Comparison of ENCODE assay signal across 11 cellular contexts in genomic region chr19:42465827-42466280, GRCh38. TPM values are rescaled to one million over a fixed set of nuclear protein-coding genes. Genes with fewer than 3 reads are reported as not detected.
A peak's percentile ranks its signal among the peaks of the same experiment; 100 is the strongest.
DNase-seq lines count a peak whose midpoint lies in the region; ATAC-seq, FAIRE-seq and TF ChIP-seq lines count a peak whose summit lies in the region.
"Had no signal": no experiment of that assay in that cellular context is flagged by ENCODE, and none has a peak within 500 bp of the region (broad histone marks: within the 10 kb centered on the region; RNA-seq: fewer than 3 reads in every experiment).

No MANE protein-coding gene starts in this region.

- no peaks in the 10 kb centered on the region for H3K9me3 ChIP-seq in OCI-LY1 (ENCODE audit: low read length)

- H3K4me1 ChIP-seq in OCI-LY1 (ENCODE audit: insufficient read depth, low read length, severe bottlenecking): peaks cover 73% of the 10 kb centered on the region

- TF ChIP-seq CTCF in OCI-LY1 (IDR thresholded peaks at IDR 0.05; ENCODE audit: low read length): peak; percentile 55

- no peaks in the 10 kb centered on the region for H3K27me3 ChIP-seq in OCI-LY1 (ENCODE audit: insufficient read depth, low read length)

- no peaks in the 10 kb centered on the region for H3K9me3 Mint-ChIP-seq in activated CD8-positive, alpha-beta memory T cell treated with anti-CD3 and anti-CD28 coated beads, Interleukin-2, amount 10 ng/mL, durations not matched to agents 7 days and 5 days (ENCODE audit: low read depth)
- H3K9me3 Mint-ChIP-seq: activated CD4-positive, alpha-beta memory T cell treated with anti-CD3 and anti-CD28 coated beads, Interleukin-2, amount 10 ng/mL, durations not matched to agents 7 days and 5 days; dendritic cell treated with granulocyte-macrophage colony-stimulating factor and Interleukin-4, amounts not matched to agents 40 ng/mL and 50 ng/mL, for 4 days had no signal

- DNase-seq in activated CD8-positive, alpha-beta memory T cell treated with anti-CD3 and anti-CD28 coated beads, Interleukin-2, amount 10 ng/mL, durations not matched to agents 7 days and 5 days: no peak
- DNase-seq in activated CD8-positive, alpha-beta memory T cell treated with anti-CD3 and anti-CD28 coated beads for 24 hours: no peak
- peak in 4 of 49 donors; percentile 6 to 22 (median 8) for DNase-seq in substantia nigra (lab: John Stamatoyannopoulos, UW)
- DNase-seq in activated CD4-positive, CD25-positive, alpha-beta regulatory T cell (lab: John Stamatoyannopoulos, UW): no peak
- DNase-seq in DMS 273 (lab: John Stamatoyannopoulos, UW; ENCODE audit: unreplicated experiment): no peak
- DNase-seq in frontal cortex (ENCODE audit: low spot score in 2 of 2): no peak
- DNase-seq: activated CD4-positive, alpha-beta memory T cell treated with anti-CD3 and anti-CD28 coated beads, Interleukin-2, amount 10 ng/mL, durations not matched to agents 7 days and 5 days; left cardiac atrium had no signal

- peak overlapping the region; percentile 4 for H3K27ac Mint-ChIP-seq in activated CD8-positive, alpha-beta memory T cell treated with anti-CD3 and anti-CD28 coated beads, Interleukin-2, amount 10 ng/mL, durations not matched to agents 7 days and 5 days
- H3K27ac Mint-ChIP-seq: dendritic cell treated with granulocyte-macrophage colony-stimulating factor and Interleukin-4, amounts not matched to agents 40 ng/mL and 50 ng/mL, for 4 days had no signal

- peak overlapping the region; percentile 75 for H3K9ac ChIP-seq in OCI-LY1 (ENCODE audit: low read length)

- H3K4me1 Mint-ChIP-seq in activated CD8-positive, alpha-beta memory T cell treated with anti-CD3 and anti-CD28 coated beads, Interleukin-2, amount 10 ng/mL, durations not matched to agents 7 days and 5 days: peaks cover 36% of the 10 kb centered on the region

- CTCF ChIA-PET in activated CD8-positive, alpha-beta memory T cell treated with anti-CD3 and anti-CD28 coated beads, Interleukin-2, amount 10 ng/mL, durations not matched to agents 7 days and 5 days (lab: Charles Lee): interaction anchor here (1.3 to 3.0 kb wide), 6 partner anchors 11 to 63 kb away, joined by 4 to 21 read pairs (median 10); partner anchors contain the start of gene CEACAM1

- H3K4me3 ChIP-seq in OCI-LY1 (ENCODE audit: low read depth, low read length, poor library complexity, severe bottlenecking): peak overlapping the region; percentile 18

- no peak overlapping the region for H2AFZ ChIP-seq in OCI-LY1 (ENCODE audit: low read length)

- no peaks in the 10 kb centered on the region for H3K27me3 Mint-ChIP-seq in activated CD8-positive, alpha-beta memory T cell treated with anti-CD3 and anti-CD28 coated beads, Interleukin-2, amount 10 ng/mL, durations not matched to agents 7 days and 5 days
- H3K27me3 Mint-ChIP-seq: activated CD4-positive, alpha-beta memory T cell treated with anti-CD3 and anti-CD28 coated beads, Interleukin-2, amount 10 ng/mL, durations not matched to agents 7 days and 5 days had no signal

- no peaks in the 10 kb centered on the region for H3K36me3 Mint-ChIP-seq in activated CD8-positive, alpha-beta memory T cell treated with anti-CD3 and anti-CD28 coated beads, Interleukin-2, amount 10 ng/mL, durations not matched to agents 7 days and 5 days

- no peak overlapping the region for H3K4me3 Mint-ChIP-seq in activated CD8-positive, alpha-beta memory T cell treated with anti-CD3 and anti-CD28 coated beads, Interleukin-2, amount 10 ng/mL, durations not matched to agents 7 days and 5 days
- H3K4me3 Mint-ChIP-seq: activated CD4-positive, alpha-beta memory T cell treated with anti-CD3 and anti-CD28 coated beads, Interleukin-2, amount 10 ng/mL, durations not matched to agents 7 days and 5 days; dendritic cell treated with granulocyte-macrophage colony-stimulating factor and Interleukin-4, amounts not matched to agents 40 ng/mL and 50 ng/mL, for 4 days had no signal

- H3K4me2 ChIP-seq in OCI-LY1 (ENCODE audit: low read length): peak overlapping the region; percentile 65

- no peaks in the 10 kb centered on the region for H4K20me1 ChIP-seq in OCI-LY1 (ENCODE audit: insufficient read depth, low read length)

- FAIRE-seq in frontal cortex (lab: Jason Lieb, UNC): no peak

- H3F3A ChIP-seq in OCI-LY1 (ENCODE audit: insufficient read depth, low read length): 0 out of 2 replicates have a peak, but pooled peaks cover 3% of the 10 kb centered on the region

- no peaks in the 10 kb centered on the region for H3K36me3 ChIP-seq in OCI-LY1 (ENCODE audit: insufficient read depth, low read length)

- H3K79me2 ChIP-seq in OCI-LY1 (ENCODE audit: insufficient read depth, low read length): no peaks in the 10 kb centered on the region

- H3K27ac ChIP-seq in OCI-LY1 (ENCODE audit: low read depth, low read length, poor library complexity, severe bottlenecking) (peak overlapping the region; percentile 99), substantia nigra (ENCODE audit: low read depth, low read length, poor library complexity, severe bottlenecking) (peak overlapping the region; percentile 69)

- ATAC-seq in activated CD8-positive, alpha-beta memory T cell treated with anti-CD3 and anti-CD28 coated beads, Interleukin-2, amount 10 ng/mL, durations not matched to agents 7 days and 5 days: no peak
- ATAC-seq in HG02610 (IDR thresholded peaks at IDR 0.05; ENCODE audit: unreplicated experiment): peak; percentile 85

- H3K9me2 ChIP-seq in OCI-LY1 (ENCODE audit: low read depth, low read length): no peaks in the 10 kb centered on the region

RNA-seq across cellular contexts. Expression of gene CXCL17, which starts 23.1 kb away (rescaled TPM):
- total RNA-seq in activated CD8-positive, alpha-beta memory T cell treated with anti-CD3 and anti-CD28 coated beads, Interleukin-2, amount 10 ng/mL, durations not matched to agents 7 days and 5 days: not detected
- total RNA-seq in frontal cortex: not detected
- total RNA-seq: activated CD4-positive, alpha-beta memory T cell treated with anti-CD3 and anti-CD28 coated beads, Interleukin-2, amount 10 ng/mL, durations not matched to agents 7 days and 5 days; left cardiac atrium had no signal

RNA-seq across cellular contexts. Expression of gene LIPE, which starts 38.7 kb away (rescaled TPM):
- 10 to 100 TPM; 41.5 to 44.6 TPM for total RNA-seq in activated CD8-positive, alpha-beta memory T cell treated with anti-CD3 and anti-CD28 coated beads, Interleukin-2, amount 10 ng/mL, durations not matched to agents 7 days and 5 days
- 10.2 TPM for total RNA-seq in frontal cortex
